Comparison of ENCODE assay signal across 9 cellular contexts in the genomic region with DNA sequence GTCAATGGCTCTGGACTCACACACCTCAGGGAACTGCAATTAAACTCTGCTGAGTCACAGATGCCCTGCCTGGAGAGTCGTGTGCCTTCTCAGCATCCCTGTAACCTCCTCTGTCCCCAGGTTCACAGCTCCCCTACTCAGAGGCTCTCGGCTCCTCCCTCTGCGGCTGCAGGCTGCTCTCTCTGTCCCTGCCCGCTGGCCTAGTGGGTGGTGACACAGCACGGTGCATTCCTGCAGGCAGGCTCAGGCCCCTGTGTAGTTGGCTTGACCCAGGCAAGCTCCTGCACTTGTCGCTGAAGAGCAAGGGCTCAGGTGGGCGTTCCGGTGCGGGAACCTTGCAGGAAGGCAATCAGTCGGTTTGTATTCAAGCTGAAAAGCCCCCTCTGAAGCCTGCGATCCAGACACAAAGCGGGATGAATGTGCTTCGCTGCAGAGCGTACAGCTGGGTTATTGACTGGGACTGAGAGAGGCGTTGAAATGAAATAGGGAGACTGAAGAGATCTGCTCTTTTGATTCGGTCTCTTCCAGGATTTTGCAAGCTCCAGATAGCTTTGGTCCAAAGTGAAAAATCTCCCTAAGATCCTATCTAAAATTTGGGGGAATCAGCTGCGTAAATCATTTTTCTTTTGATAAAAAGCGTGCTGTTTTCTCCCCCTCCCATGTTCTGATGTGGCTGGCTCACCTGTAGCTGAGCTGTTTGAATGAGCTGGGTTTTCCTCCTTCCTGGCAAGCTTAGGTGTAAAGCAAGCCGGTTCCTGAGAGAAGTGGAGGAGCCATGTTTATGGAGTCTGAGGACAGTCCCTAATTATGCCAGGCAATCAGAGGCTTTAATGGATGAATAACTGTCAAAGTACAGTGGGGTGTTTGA.
DNase-seq lines count a peak whose midpoint lies in the region; ATAC-seq, FAIRE-seq and TF ChIP-seq lines count a peak whose summit lies in the region.
"Had no signal": no experiment of that assay in that cellular context is flagged by ENCODE, and none has a peak within 500 bp of the region (broad histone marks: within the 10 kb centered on the region; RNA-seq: fewer than 3 reads in every experiment).

No MANE protein-coding gene starts in this region.

- H3K79me2 ChIP-seq in H1 (ENCODE audit: control insufficient read depth in 1 of 2, insufficient read depth in 2 of 2, low read length in 2 of 2): no peaks in the 10 kb centered on the region

- intact Hi-C loops in pancreas (cut with DNase I): loop anchor here in 1 of 3 donors (10.0 kb wide), 1 partner anchor 97 kb away; no protein-coding TSS in a partner anchor
- intact Hi-C loops in transverse colon (cut with DNase I; ENCODE audit: low total_unique reads): no loop called here

- peaks cover 3% of the 10 kb centered on the region; the same call in 1 of the 2 replicates for H3K23me2 ChIP-seq in H1 (ENCODE audit: low read depth, low read length)

- no peak overlapping the region for H3K4ac ChIP-seq in H1 (replicated peaks; ENCODE audit: insufficient read length, low read depth, low read length)

- no peak overlapping the region; the same call in 1 of the 2 replicates for H3K18ac ChIP-seq in H1 (ENCODE audit: extremely low read depth, low read length)

- H3K4me3 ChIP-seq in H1 (ENCODE audit: extremely low read depth in 1 of 4, insufficient read depth in 2 of 4, low read depth in 3 of 4, low read length in 4 of 4) (peak overlapping the region in 2 of 4 experiments; percentile 15 to 50; a peak in 4 of 8 replicates), pancreas (peak overlapping the region in 2 of 4 donors; percentile 11 to 28), transverse colon (no peak overlapping the region)

- peak overlapping the region; percentile 42; the same call in 1 of the 2 replicates for H2BK12ac ChIP-seq in H1 (ENCODE audit: low read depth, low read length)

- H3K36me3 ChIP-seq in H1 (ENCODE audit: control insufficient read depth in 2 of 4, insufficient read depth in 4 of 4, low read length in 3 of 4) (no peaks in the 10 kb centered on the region), pancreas (no peaks in the 10 kb centered on the region), transverse colon (no peaks in the 10 kb centered on the region)
- H3K36me3 ChIP-seq: neutrophil had no signal

- no peak for TF ChIP-seq POLR2A in H1 (IDR thresholded peaks at IDR 0.05; ENCODE audit: control extremely low read depth in 1 of 2, low read depth in 2 of 2, low read length in 2 of 2)
- TF ChIP-seq POLR2A in transverse colon (IDR thresholded peaks at IDR 0.05): no peak

- no peaks in the 10 kb centered on the region for H4K20me1 ChIP-seq in H1 (replicated peaks in 1 of 2; ENCODE audit: control insufficient read depth in 1 of 2, insufficient read depth in 2 of 2, low read length in 2 of 2)

- no peak overlapping the region for H3K23ac ChIP-seq in H1 (ENCODE audit: insufficient read length)

- no peak overlapping the region for H3K56ac ChIP-seq in H1 (replicated peaks; ENCODE audit: insufficient read length, low read depth, low read length)

- FAIRE-seq in H1 (lab: Jason Lieb, UNC) (peak; percentile 62), pancreas (lab: Jason Lieb, UNC) (no peak)

- no peak overlapping the region for H4K5ac ChIP-seq in H1 (ENCODE audit: insufficient read length, low read depth, low read length)

- peaks cover 5 to 38% (median 26%) of the 10 kb centered on the region in 4 experiments for H3K27me3 ChIP-seq in H1 (replicated peaks in 1 of 4; ENCODE audit: control insufficient read depth in 3 of 4, extremely low read depth in 1 of 4, insufficient read depth in 3 of 4, low read length in 3 of 4)
- no peaks in the 10 kb centered on the region for H3K27me3 ChIP-seq in pancreas
- no peaks in the 10 kb centered on the region for H3K27me3 ChIP-seq in transverse colon

- in situ Hi-C loops in transverse colon (cut with MboI; ENCODE audit: low pct_ligation_motif_present in 1 of 4, low pct_unique_long_range_greater_than_20kb in 1 of 4, low sequenced_read_pairs in 3 of 4): loop anchor here in 3 of 4 donors (25.0 kb wide), 2 partner anchors 220 to 645 kb away; a partner anchor contains a TSS

- H2BK5ac ChIP-seq in H1 (ENCODE audit: low read depth, low read length): no peak overlapping the region

- peak overlapping the region; percentile 62; the same call in 1 of the 2 replicates for H2BK20ac ChIP-seq in H1 (ENCODE audit: low read length)

- H3K4me2 ChIP-seq in H1 (ENCODE audit: insufficient read depth in 1 of 2, low read depth in 2 of 2, low read length in 2 of 2): peak overlapping the region; percentile 65 to 72

- no peak overlapping the region for H3K27ac ChIP-seq in H1 (ENCODE audit: low read depth, low read length)
- peak overlapping the region in 2 of 4 donors; percentile 5 to 27 for H3K27ac ChIP-seq in pancreas
- no peak overlapping the region for H3K27ac ChIP-seq in transverse colon
- H3K27ac ChIP-seq: neutrophil had no signal

- ATAC-seq in GM18511 (IDR thresholded peaks at IDR 0.05; ENCODE audit: unreplicated experiment) (peak; percentile 67), pancreas (peak; percentile 85 to 96 (median 94)), GM21423 (IDR thresholded peaks at IDR 0.05; ENCODE audit: unreplicated experiment) (no peak), GM19328 (IDR thresholded peaks at IDR 0.05; ENCODE audit: unreplicated experiment) (no peak)

- 16% methylated on average over 19 of the region's 19 CpGs; no CpG with 5 or more reads in 1 of the 2 experiments for WGBS in H1 (ENCODE audit: extremely low coverage in 1 of 2, insufficient coverage in 1 of 2, insufficient read length in 1 of 2, insufficient replicate concordance in 2 of 2, low coverage in 1 of 2, low lambda C conversion rate in 2 of 2, missing lambda C conversion rate in 1 of 2), 2 experiments
- WGBS in pancreas, 2 donors: 17 to 24% methylated on average over 19 of the region's 19 CpGs
- 67 to 81% methylated on average over 4 to 19 of the region's 19 CpGs for WGBS in transverse colon (ENCODE audit: low coverage in 1 of 2), 2 donors

- no peak overlapping the region for H4K8ac ChIP-seq in H1 (ENCODE audit: extremely low read depth, insufficient read depth, low read length)

- H2AK5ac ChIP-seq in H1 (ENCODE audit: low read depth, low read length): no peak overlapping the region

- TF ChIP-seq EP300 in Ishikawa (IDR thresholded peaks at IDR 0.05; ENCODE audit: borderline replicate concordance) (no peak), H1 (IDR thresholded peaks at IDR 0.05; ENCODE audit: borderline replicate concordance in 1 of 2, low read depth in 2 of 2, low read length in 2 of 2) (no peak; a peak in 1 of 3 replicates), transverse colon (IDR thresholded peaks at IDR 0.05; ENCODE audit: low read depth) (no peak)

- no peaks in the 10 kb centered on the region for H3K79me1 ChIP-seq in H1 (ENCODE audit: low read depth, low read length)

- H3K4me1 ChIP-seq in H1 (replicated peaks in 1 of 4; ENCODE audit: control insufficient read depth in 3 of 4, insufficient read depth in 4 of 4, low read length in 3 of 4) (peaks cover 4 to 24% (median 13%) of the 10 kb centered on the region in 4 experiments; a peak in 6 of 7 replicates), pancreas (peaks cover 0 to 12% (median 4%) of the 10 kb centered on the region in 3 donors), transverse colon (no peaks in the 10 kb centered on the region)

- CTCF ChIA-PET in H1 (lab: Charles Lee; ENCODE audit: partially characterized antibody): interaction anchor here (0.6 to 1.9 kb wide), 4 partner anchors 14 to 840 kb away, joined by 3 to 5 read pairs (median 3); no protein-coding TSS in a partner anchor

- H2BK120ac ChIP-seq in H1 (replicated peaks; ENCODE audit: low read depth, low read length): no peak overlapping the region

- TF ChIP-seq RAD21 in Ishikawa (IDR thresholded peaks at IDR 0.05; ENCODE audit: low read depth) (no peak), H1 (IDR thresholded peaks at IDR 0.05 in 1 of 2, conservative IDR thresholded peaks at IDR 0.05 in 1 of 2; ENCODE audit: low read depth in 2 of 2, low read length in 2 of 2) (no peak; a peak in 2 of 4 replicates)

- no peak overlapping the region; the same call in 1 of the 2 replicates for H2AFZ ChIP-seq in H1 (ENCODE audit: low read length)

- no peak overlapping the region for H3K9ac ChIP-seq in H1 (replicated peaks in 1 of 4; ENCODE audit: extremely low read depth in 1 of 4, low read depth in 3 of 4, low read length in 3 of 4)

- H3K9me3 ChIP-seq in H1 (ENCODE audit: insufficient read depth in 2 of 2, low read depth in 1 of 2, low read length in 1 of 2) (no peaks in the 10 kb centered on the region), pancreas (no peaks in the 10 kb centered on the region), transverse colon (no peaks in the 10 kb centered on the region)
- H3K9me3 ChIP-seq: neutrophil had no signal

- DNase-seq in H1 (ENCODE audit: low read depth in 1 of 2, low spot score in 2 of 2): peak; percentile 64 to 77
- DNase-seq in pancreas: peak; percentile 42 to 83 (median 65)
- no peak for DNase-seq in transverse colon
- DNase-seq in activated effector memory CD4-positive, alpha-beta T cell treated with Interleukin-2 at 50 U/mL for 16 hours: no peak

- POLR2A ChIA-PET in H1 (lab: Charles Lee; ENCODE audit: partially characterized antibody): interaction anchor here (0.9 to 1.2 kb wide), 3 partner anchors 11 to 210 kb away, joined by 3 read pairs; no protein-coding TSS in a partner anchor

- no peak overlapping the region for H3K14ac ChIP-seq in H1 (ENCODE audit: insufficient read length)

- no peak overlapping the region for H4K91ac ChIP-seq in H1 (replicated peaks; ENCODE audit: insufficient read length, low read length)

- TF ChIP-seq CTCF in H1 (IDR thresholded peaks at IDR 0.05; ENCODE audit: control extremely low read depth in 1 of 3, insufficient read depth in 1 of 3, low read depth in 1 of 3, low read length in 3 of 3): no peak
- no peak for TF ChIP-seq CTCF in pancreas (IDR thresholded peaks at IDR 0.05)
- no peak for TF ChIP-seq CTCF in transverse colon (IDR thresholded peaks at IDR 0.05)

- no peak overlapping the region; the same call in 1 of the 2 replicates for H2BK15ac ChIP-seq in H1 (ENCODE audit: low read length)

TF ChIP-seq in Ishikawa, 13 proteins besides CTCF, POLR2A, EP300 and RAD21:
- TF ChIP-seq, protein P1, sequence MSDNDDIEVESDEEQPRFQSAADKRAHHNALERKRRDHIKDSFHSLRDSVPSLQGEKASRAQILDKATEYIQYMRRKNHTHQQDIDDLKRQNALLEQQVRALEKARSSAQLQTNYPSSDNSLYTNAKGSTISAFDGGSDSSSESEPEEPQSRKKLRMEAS (IDR thresholded peaks at IDR 0.05): no peak
- 0 out of 2 replicates have a peak, but pooled peaks have one; percentile 32 for TF ChIP-seq TEAD4 (IDR thresholded peaks at IDR 0.05)

TF ChIP-seq in H1, 55 proteins besides CTCF, POLR2A, EP300 and RAD21 (continues in another document):
- TF ChIP-seq SUZ12 (IDR thresholded peaks at IDR 0.05; ENCODE audit: low read length): no peak
- no peak for TF ChIP-seq JUN (IDR thresholded peaks at IDR 0.05; ENCODE audit: low read depth, low read length)
- no peak for TF ChIP-seq CHD2 (IDR thresholded peaks at IDR 0.05; ENCODE audit: low read length)
- TF ChIP-seq BRCA1 (IDR thresholded peaks at IDR 0.05; ENCODE audit: low read depth, low read length): no peak
- no peak for TF ChIP-seq TAF7 (optimal IDR thresholded peaks at IDR 0.05; ENCODE audit: borderline replicate concordance, low read depth, low read length)
- 0 out of 2 replicates have a peak, but pooled peaks have one; percentile 19 for TF ChIP-seq SP1 (IDR thresholded peaks at IDR 0.05; ENCODE audit: low read depth, low read length)

Comparison
In these comparisons a context has a peak if more than half of its experiments do, and no peak if none do; other contexts are left out.
1. ATAC-seq: peak in GM18511 (single experiment) and pancreas (4 of 4); none in GM21423 (single experiment) and GM19328 (single experiment).
2. DNase-seq: peak in H1 (2 of 2) and pancreas (6 of 6); none in transverse colon (single experiment) and activated effector memory CD4-positive, alpha-beta T cell treated with Interleukin-2 at 50 U/mL for 16 hours (single experiment).